ENCODE assay signal across 23 cellular contexts in the genomic region with DNA sequence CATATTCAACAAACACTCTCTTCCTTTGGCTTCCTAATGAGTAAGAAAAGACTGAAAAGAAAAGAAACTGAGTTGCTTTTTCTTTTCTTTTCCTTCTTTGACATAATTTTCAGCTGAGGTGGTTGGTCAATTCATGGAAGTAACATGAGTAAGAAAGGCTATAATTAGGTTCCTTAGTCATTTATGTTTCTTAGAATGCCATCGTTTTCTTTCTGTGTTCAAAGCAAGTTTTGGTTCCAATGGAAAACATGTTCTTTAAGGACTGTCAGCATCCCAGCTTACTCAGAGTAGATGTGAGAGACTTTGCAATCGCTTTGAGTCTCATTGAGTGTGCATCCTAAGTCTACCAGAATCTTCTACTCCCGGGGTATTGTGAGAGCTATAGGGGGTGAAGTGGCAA.
"Had no signal": no experiment of that assay in that cellular context is flagged by ENCODE, and none has a peak within 500 bp of the region (broad histone marks: within the 10 kb centered on the region; RNA-seq: fewer than 3 reads in every experiment).

No MANE protein-coding gene starts in this region.

- H3K9me3 ChIP-seq: esophagus squamous epithelium, tibial artery had no signal

- H3K27me3 ChIP-seq: esophagus squamous epithelium, foreskin keratinocyte, tibial artery had no signal

- DNase-seq: activated CD4-positive, alpha-beta memory T cell treated with anti-CD3 and anti-CD28 coated beads, Interleukin-2, amount 10 ng/mL, durations not matched to agents 7 days and 5 days; activated CD4-positive, alpha-beta T cell treated with anti-CD3 and anti-CD28 coated beads for 48 hours; activated CD4-positive, CD25-positive, alpha-beta regulatory T cell; activated CD8-positive, alpha-beta memory T cell treated with anti-CD3 and anti-CD28 coated beads, Interleukin-2, amount 10 ng/mL, durations not matched to agents 7 days and 5 days; activated naive CD4-positive, alpha-beta T cell; activated naive CD8-positive, alpha-beta T cell treated with anti-CD3 and anti-CD28 coated beads, Interleukin-2, amount 10 ng/mL, durations not matched to agents 7 days and 5 days; amygdala; cerebellar nuclear complex; effector memory CD4-positive, alpha-beta T cell; esophagus squamous epithelium; kidney; midbrain; occipital lobe; posterior cingulate gyrus; retina; stimulated activated CD4-positive, alpha-beta T cell treated with anti-CD3 and anti-CD28 coated beads, Interleukin-12 subunit alpha, Interleukin-12 subunit beta, amount 100 ng/mL, for 4 hours; stimulated activated CD4-positive, alpha-beta T cell treated with anti-CD3 and anti-CD28 coated beads, Interleukin-1b, Interleukin-23, amount 100 ng/mL, for 48 hours; stimulated activated CD8-positive, alpha-beta memory T cell treated with anti-CD3 and anti-CD28 coated beads, Interleukin-4, amount 100 ng/mL, for 48 hours; stimulated activated naive CD4-positive, alpha-beta T cell; T-cell; tibial artery had no signal

- ATAC-seq: activated CD8-positive, alpha-beta memory T cell treated with anti-CD3 and anti-CD28 coated beads, Interleukin-2, amount 10 ng/mL, durations not matched to agents 7 days and 5 days; foreskin keratinocyte; left lobe of liver; T-cell had no signal

- H3K27ac ChIP-seq: esophagus squamous epithelium, foreskin keratinocyte, tibial artery had no signal

- H3K36me3 ChIP-seq: esophagus squamous epithelium, tibial artery had no signal

- H3K4me1 ChIP-seq: esophagus squamous epithelium, foreskin keratinocyte, tibial artery had no signal

- H3K4me3 ChIP-seq: esophagus squamous epithelium, tibial artery had no signal
